ENCODE assay signal across 22 cellular contexts in the genomic region with DNA sequence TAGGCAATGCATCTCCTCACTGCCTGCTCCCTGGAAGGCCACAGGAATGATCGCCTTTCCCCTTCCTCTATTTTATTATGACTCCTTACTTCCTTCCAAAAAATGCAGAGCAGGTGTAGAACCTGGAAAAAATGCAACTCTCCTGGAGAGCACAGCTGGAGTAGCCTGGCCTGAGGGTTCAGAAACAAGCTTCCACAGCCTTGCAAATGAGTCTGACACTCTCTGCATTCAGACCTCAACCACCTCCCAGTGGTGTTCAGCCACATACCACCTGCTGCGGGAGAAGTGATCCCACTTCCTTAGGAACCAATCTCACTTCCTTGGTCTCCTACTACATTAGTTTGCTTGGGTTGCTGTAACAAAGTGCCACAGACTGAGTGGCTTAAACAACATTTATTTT.
"Had no signal": no experiment of that assay in that cellular context is flagged by ENCODE, and none has a peak within 500 bp of the region (broad histone marks: within the 10 kb centered on the region; RNA-seq: fewer than 3 reads in every experiment).

No MANE protein-coding gene starts in this region.

- H3K4me1 Mint-ChIP-seq: stimulated activated naive B cell treated with anti-CD40 and anti-IgM and Interleukin-4, amounts not matched to agents 10 μg/mL and 1 μg/mL and 100 μg/mL, for 72 hours had no signal

- H3K4me3 Mint-ChIP-seq: activated CD8-positive, alpha-beta T cell treated with anti-CD3 and anti-CD28 coated beads for 36 hours; activated naive CD8-positive, alpha-beta T cell; nephron progenitor cell; stimulated activated naive B cell treated with anti-CD40 and anti-IgM and Interleukin-4, amounts not matched to agents 10 μg/mL and 1 μg/mL and 100 μg/mL, for 72 hours had no signal

- H3K36me3 Mint-ChIP-seq: activated naive CD8-positive, alpha-beta T cell; stimulated activated naive B cell treated with anti-CD40 and anti-IgM and Interleukin-4, amounts not matched to agents 10 μg/mL and 1 μg/mL and 100 μg/mL, for 72 hours had no signal

- DNase-seq: activated CD4-positive, alpha-beta T cell treated with anti-CD3 and anti-CD28 coated beads for 4 hours; activated CD8-positive, alpha-beta memory T cell treated with anti-CD3 and anti-CD28 coated beads, Interleukin-2, amount 50 U/mL, for 4 hours; activated CD8-positive, alpha-beta T cell treated with anti-CD3 and anti-CD28 coated beads for 36 hours; activated gamma-delta T cell treated with Interleukin-2 at 50 U/mL for 16 hours; amniotic stem cell; central memory CD4-positive, alpha-beta T cell; effector CD4-positive, alpha-beta T cell; esophagus squamous epithelium; kidney glomerular epithelial cell; nephron progenitor cell; occipital lobe; stimulated activated CD4-positive, alpha-beta T cell treated with anti-CD3 and anti-CD28 coated beads, Interleukin-15, amount 100 ng/mL, for 24 hours; stimulated activated CD4-positive, alpha-beta T cell treated with anti-CD3 and anti-CD28 coated beads, Interleukin-4, amount 100 ng/mL, for 1 hour; stimulated activated naive B cell treated with anti-CD40 and anti-IgM and Interleukin-4, amounts not matched to agents 10 μg/mL and 1 μg/mL and 100 μg/mL, for 72 hours; T1000; thyroid gland; WERI-Rb-1 had no signal

- H3K4me3 ChIP-seq: coronary artery, esophagus squamous epithelium, hepatocyte, right atrium auricular region, skin epidermis, thyroid gland had no signal

- H3K4me1 ChIP-seq: esophagus squamous epithelium, right atrium auricular region had no signal

- H3K36me3 ChIP-seq: esophagus squamous epithelium, right atrium auricular region, thyroid gland, WERI-Rb-1 had no signal

- ATAC-seq: activated CD8-positive, alpha-beta T cell treated with anti-CD3 and anti-CD28 coated beads for 36 hours; stimulated activated naive B cell treated with anti-CD40 and anti-IgM and Interleukin-4, amounts not matched to agents 10 μg/mL and 1 μg/mL and 100 μg/mL, for 72 hours had no signal

- H3K9me3 Mint-ChIP-seq: activated CD8-positive, alpha-beta T cell treated with anti-CD3 and anti-CD28 coated beads for 36 hours; nephron progenitor cell had no signal

- H3K27me3 Mint-ChIP-seq: activated CD8-positive, alpha-beta T cell treated with anti-CD3 and anti-CD28 coated beads for 36 hours had no signal

- H3K27ac Mint-ChIP-seq: activated CD8-positive, alpha-beta T cell treated with anti-CD3 and anti-CD28 coated beads for 36 hours; activated naive CD8-positive, alpha-beta T cell; nephron progenitor cell; stimulated activated naive B cell treated with anti-CD40 and anti-IgM and Interleukin-4, amounts not matched to agents 10 μg/mL and 1 μg/mL and 100 μg/mL, for 72 hours had no signal

- H3K9me3 ChIP-seq: esophagus squamous epithelium, right atrium auricular region, thyroid gland had no signal

- H3K27ac ChIP-seq: coronary artery, esophagus squamous epithelium, hepatocyte, right atrium auricular region, skin epidermis, thyroid gland, WERI-Rb-1 had no signal

- H3K27me3 ChIP-seq: esophagus squamous epithelium, hepatocyte, right atrium auricular region, thyroid gland had no signal
